In the genomic region with DNA sequence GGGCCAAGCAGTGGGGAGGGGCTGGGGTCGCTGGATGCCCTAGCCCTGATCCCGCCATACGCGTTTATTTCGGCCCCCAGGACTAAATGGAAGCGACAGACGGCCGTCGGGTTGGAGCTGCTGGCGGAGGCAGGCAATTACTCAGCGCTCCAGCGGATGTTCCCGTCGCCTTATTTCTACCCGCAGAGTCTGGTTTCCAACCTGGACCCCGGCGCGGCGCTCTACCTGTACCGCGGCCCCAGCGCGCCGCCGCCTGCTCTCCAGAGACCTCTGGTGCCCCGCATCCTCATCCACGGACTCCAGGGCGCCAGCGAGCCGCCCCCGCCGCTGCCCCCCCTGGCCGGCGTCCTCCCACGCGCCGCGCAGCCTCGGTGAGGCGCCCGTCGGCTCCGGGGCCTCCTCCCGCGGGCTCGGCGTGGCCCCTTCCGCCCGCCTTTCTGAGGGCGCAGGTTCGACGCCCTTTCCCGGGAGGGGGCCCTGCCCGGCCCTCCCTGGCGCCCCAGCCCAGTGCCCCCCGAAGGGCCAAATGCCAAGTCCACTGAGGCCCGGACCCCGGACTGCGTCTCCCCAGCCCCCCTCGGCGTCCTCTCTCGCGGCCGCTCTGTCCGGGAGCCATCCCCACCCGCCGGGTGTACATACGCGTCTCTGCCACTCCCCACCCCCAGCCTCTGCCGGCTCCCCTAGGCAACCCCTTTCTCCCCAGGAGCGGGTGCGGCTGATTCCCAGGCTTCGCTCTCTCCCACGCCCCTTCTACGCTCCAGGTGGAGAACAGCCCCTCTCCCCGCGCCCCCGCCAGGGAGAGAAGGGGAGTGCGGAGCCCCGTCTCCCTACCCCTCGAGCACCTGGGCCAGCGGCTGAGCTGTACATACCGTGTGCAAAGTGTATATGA, we compare ENCODE assay signal across 20 cellular contexts. TPM values are rescaled to one million over a fixed set of nuclear protein-coding genes. Genes with fewer than 3 reads are reported as not detected.
DNase-seq lines count a peak whose midpoint lies in the region; ATAC-seq and TF ChIP-seq lines count a peak whose summit lies in the region.
"Had no signal": no experiment of that assay in that cellular context is flagged by ENCODE, and none has a peak within 500 bp of the region (broad histone marks: within the 10 kb centered on the region; RNA-seq: fewer than 3 reads in every experiment).

No MANE protein-coding gene starts in this region.

- no peak overlapping the region for H3K27ac ChIP-seq in RWPE2 (ENCODE audit: poor library complexity, severe bottlenecking)
- H3K27ac ChIP-seq: coronary artery, esophagus squamous epithelium, KMS-11, neutrophil had no signal

- H3K36me3 Mint-ChIP-seq in natural killer cell treated with Interleukin-12 subunit alpha and Interleukin-12 subunit beta and Interleukin-15 and Interleukin-18, amount 100 ng/mL, for 72 hours, result peaks cover 11% of the 10 kb centered on the region
- no peaks in the 10 kb centered on the region for H3K36me3 Mint-ChIP-seq in natural killer cell

- no peaks in the 10 kb centered on the region for H3K9me3 ChIP-seq in RWPE2 (ENCODE audit: severe bottlenecking)
- H3K9me3 ChIP-seq: esophagus squamous epithelium, neutrophil had no signal

- H3K27ac Mint-ChIP-seq in natural killer cell treated with Interleukin-12 subunit alpha and Interleukin-12 subunit beta and Interleukin-15 and Interleukin-18, amount 100 ng/mL, for 72 hours, result no peak overlapping the region
- no peak overlapping the region for H3K27ac Mint-ChIP-seq in natural killer cell
- H3K27ac Mint-ChIP-seq: type B pancreatic cell had no signal

- peaks cover 6 to 9% of the 10 kb centered on the region in 2 donors for H3K4me1 Mint-ChIP-seq in natural killer cell treated with Interleukin-12 subunit alpha and Interleukin-12 subunit beta and Interleukin-15 and Interleukin-18, amount 100 ng/mL, for 72 hours (ENCODE audit: low read depth in 2 of 2)
- H3K4me1 Mint-ChIP-seq in natural killer cell, result peaks cover 7 to 15% of the 10 kb centered on the region in 2 donors

- no peaks in the 10 kb centered on the region for H3K4me1 ChIP-seq in RWPE2 (ENCODE audit: insufficient read depth, poor library complexity, severe bottlenecking)

- ATAC-seq in natural killer cell treated with Interleukin-12 subunit alpha and Interleukin-12 subunit beta and Interleukin-15 and Interleukin-18, amount 100 ng/mL, for 72 hours, result peak; percentile 10 to 37
- ATAC-seq in natural killer cell (no peak), RWPE2 (ENCODE audit: low read depth) (peak; percentile 42; the same call in 2 of the 3 replicates)
- ATAC-seq: sciatic nerve had no signal

- peaks cover 36 to 40% of the 10 kb centered on the region in 2 donors for H3K27me3 Mint-ChIP-seq in natural killer cell treated with Interleukin-12 subunit alpha and Interleukin-12 subunit beta and Interleukin-15 and Interleukin-18, amount 100 ng/mL, for 72 hours
- peaks cover 54 to 57% of the 10 kb centered on the region in 2 donors for H3K27me3 Mint-ChIP-seq in natural killer cell (ENCODE audit: low read depth in 2 of 2)

- H3K9me3 Mint-ChIP-seq in natural killer cell treated with Interleukin-12 subunit alpha and Interleukin-12 subunit beta and Interleukin-15 and Interleukin-18, amount 100 ng/mL, for 72 hours, result no peaks in the 10 kb centered on the region
- no peaks in the 10 kb centered on the region for H3K9me3 Mint-ChIP-seq in natural killer cell
- H3K9me3 Mint-ChIP-seq: type B pancreatic cell had no signal

- peaks cover 4% of the 10 kb centered on the region; the same call in 1 of the 2 replicates for H3K36me3 ChIP-seq in RWPE2 (ENCODE audit: low read depth)
- H3K36me3 ChIP-seq: neutrophil had no signal

- peaks cover 73% of the 10 kb centered on the region for H3K27me3 ChIP-seq in RWPE2 (ENCODE audit: insufficient read depth, poor library complexity, severe bottlenecking)

- H3K4me3 ChIP-seq in RWPE2 (ENCODE audit: severe bottlenecking), result no peak overlapping the region
- H3K4me3 ChIP-seq: esophagus squamous epithelium, lung had no signal

- no peak overlapping the region for H3K4me3 Mint-ChIP-seq in natural killer cell treated with Interleukin-12 subunit alpha and Interleukin-12 subunit beta and Interleukin-15 and Interleukin-18, amount 100 ng/mL, for 72 hours
- H3K4me3 Mint-ChIP-seq in natural killer cell, result no peak overlapping the region
- H3K4me3 Mint-ChIP-seq: type B pancreatic cell had no signal

- TF ChIP-seq CTCF in natural killer cell (IDR thresholded peaks at IDR 0.05) (no peak), RWPE2 (IDR thresholded peaks at IDR 0.05; ENCODE audit: poor library complexity, severe bottlenecking) (no peak)

- intact Hi-C loops in natural killer cell (cut with micrococcal nuclease), result no loop called here

- peak; percentile 40 for DNase-seq in natural killer cell treated with Interleukin-12 subunit alpha and Interleukin-12 subunit beta and Interleukin-15 and Interleukin-18, amount 100 ng/mL, for 72 hours (ENCODE audit: low spot score)
- DNase-seq in natural killer cell (no peak), RWPE2 (ENCODE audit: low spot score) (no peak), iPS-NIHi11 (ENCODE audit: low spot score) (peak; percentile 43), hepatic stellate cell (ENCODE audit: low spot score) (no peak), NCI-H128 (lab: John Stamatoyannopoulos, UW; ENCODE audit: unreplicated experiment) (no peak), HPDE6-E6E7 (ENCODE audit: extremely low spot score) (no peak), HuH-7 (ENCODE audit: low spot score) (no peak)
- DNase-seq: esophagus squamous epithelium; hypothalamus; NCI-H1436; NCI-H510A treated with DMSO at 0.1 percent for 48 hours; stimulated activated CD4-positive, alpha-beta T cell treated with anti-CD3 and anti-CD28 coated beads, Interleukin-4, amount 100 ng/mL, for 4 hours had no signal

RNA-seq across cellular contexts. Expression of gene BARHL1, which starts 7.0 kb away (rescaled TPM):
- not detected for total RNA-seq in natural killer cell treated with Interleukin-12 subunit alpha and Interleukin-12 subunit beta and Interleukin-15 and Interleukin-18, amount 100 ng/mL, for 72 hours
- total RNA-seq in natural killer cell, result not detected
- total RNA-seq: activated CD8-positive, alpha-beta memory T cell treated with anti-CD3 and anti-CD28 coated beads for 36 hours; esophagus squamous epithelium; lung; sciatic nerve had no signal

Comparison
In these comparisons a context has a peak if more than half of its experiments do, and no peak if none do; other contexts are left out.
1. ATAC-seq: peak in natural killer cell treated with Interleukin-12 subunit alpha and Interleukin-12 subunit beta and Interleukin-15 and Interleukin-18, amount 100 ng/mL, for 72 hours (2 of 2) and RWPE2 (single experiment); none in natural killer cell (0 of 3).
2. DNase-seq: peak in natural killer cell treated with Interleukin-12 subunit alpha and Interleukin-12 subunit beta and Interleukin-15 and Interleukin-18, amount 100 ng/mL, for 72 hours (single experiment) and iPS-NIHi11 (single experiment); none in natural killer cell (single experiment), RWPE2 (single experiment), hepatic stellate cell (single experiment), NCI-H128 (single experiment), HPDE6-E6E7 (single experiment) and HuH-7 (single experiment).